Comparison of ENCODE assay signal across 17 cellular contexts in genomic region chr20:61902213-61902869, GRCh38.
DNase-seq lines count a peak whose midpoint lies in the region; ATAC-seq and TF ChIP-seq lines count a peak whose summit lies in the region.
"Had no signal": no experiment of that assay in that cellular context is flagged by ENCODE, and none has a peak within 500 bp of the region (broad histone marks: within the 10 kb centered on the region; RNA-seq: fewer than 3 reads in every experiment).

No MANE protein-coding gene starts in this region.

- H3K4me1 ChIP-seq in BLaER1, result peaks cover 11% of the 10 kb centered on the region

- H3K9me3 Mint-ChIP-seq in endothelial cell (ENCODE audit: unreplicated experiment), result no peaks in the 10 kb centered on the region
- no peaks in the 10 kb centered on the region for H3K9me3 Mint-ChIP-seq in stimulated activated naive CD8-positive, alpha-beta T cell treated with anti-CD3 and anti-CD28 coated beads, Interleukin-15, amount 100 ng/mL, for 72 hours
- H3K9me3 Mint-ChIP-seq: CD8-positive, alpha-beta memory T cell; T-cell had no signal

- H3K27ac Mint-ChIP-seq in endothelial cell (ENCODE audit: unreplicated experiment), result peak overlapping the region; percentile 24
- H3K27ac Mint-ChIP-seq in stimulated activated naive CD8-positive, alpha-beta T cell treated with anti-CD3 and anti-CD28 coated beads, Interleukin-15, amount 100 ng/mL, for 72 hours, result no peak overlapping the region
- H3K27ac Mint-ChIP-seq: B cell, T-cell had no signal

- H3K4me3 ChIP-seq in BLaER1, result no peak overlapping the region

- peaks cover 1% of the 10 kb centered on the region for H3K27me3 Mint-ChIP-seq in endothelial cell (ENCODE audit: unreplicated experiment)
- peaks cover 13% of the 10 kb centered on the region for H3K27me3 Mint-ChIP-seq in stimulated activated naive CD8-positive, alpha-beta T cell treated with anti-CD3 and anti-CD28 coated beads, Interleukin-15, amount 100 ng/mL, for 72 hours

- H3K9me3 ChIP-seq in BLaER1, result no peaks in the 10 kb centered on the region

- ATAC-seq in stimulated activated naive CD8-positive, alpha-beta T cell treated with anti-CD3 and anti-CD28 coated beads, Interleukin-15, amount 100 ng/mL, for 72 hours, result no peak
- ATAC-seq in HG02981 (IDR thresholded peaks at IDR 0.05; ENCODE audit: unreplicated experiment), result no peak
- ATAC-seq in HG03159 (IDR thresholded peaks at IDR 0.05; ENCODE audit: unreplicated experiment), result no peak
- ATAC-seq: T-cell had no signal

- H3K36me3 Mint-ChIP-seq in endothelial cell (ENCODE audit: low read depth, unreplicated experiment), result no peaks in the 10 kb centered on the region
- H3K36me3 Mint-ChIP-seq: CD8-positive, alpha-beta memory T cell; T-cell had no signal

- no peaks in the 10 kb centered on the region for H3K27me3 ChIP-seq in BLaER1

- H3K27ac ChIP-seq in BLaER1, result no peak overlapping the region
- H3K27ac ChIP-seq: RWPE1 had no signal

- peak; percentile 71 for DNase-seq in DMS153 (lab: John Stamatoyannopoulos, UW)
- DNase-seq in NCI-H748 treated with DMSO at 0.1 percent for 48 hours (lab: John Stamatoyannopoulos, UW), result peak; percentile 74
- no peak for DNase-seq in endothelial cell (ENCODE audit: low spot score)
- no peak for DNase-seq in stimulated activated naive CD8-positive, alpha-beta T cell treated with anti-CD3 and anti-CD28 coated beads, Interleukin-15, amount 100 ng/mL, for 72 hours
- no peak for DNase-seq in KBM-7
- DNase-seq: DMS 273 treated with DMSO at 0.1 percent for 48 hours, H7, NCI-H1048, NCI-H1694, NCI-H345, T-cell had no signal

- 0 out of 2 replicates have a peak overlapping the region, but pooled peaks have one; percentile 24 for H3K4me2 ChIP-seq in BLaER1

- H3K4me3 Mint-ChIP-seq in endothelial cell (ENCODE audit: unreplicated experiment), result no peak overlapping the region
- H3K4me3 Mint-ChIP-seq in stimulated activated naive CD8-positive, alpha-beta T cell treated with anti-CD3 and anti-CD28 coated beads, Interleukin-15, amount 100 ng/mL, for 72 hours, result no peak overlapping the region
- H3K4me3 Mint-ChIP-seq: B cell; CD8-positive, alpha-beta memory T cell; T-cell had no signal

- H4K20me1 ChIP-seq in BLaER1, result no peaks in the 10 kb centered on the region

- no peak overlapping the region for H3K9ac ChIP-seq in BLaER1

- no peaks in the 10 kb centered on the region for H3K4me1 Mint-ChIP-seq in endothelial cell (ENCODE audit: unreplicated experiment)
- H3K4me1 Mint-ChIP-seq in stimulated activated naive CD8-positive, alpha-beta T cell treated with anti-CD3 and anti-CD28 coated beads, Interleukin-15, amount 100 ng/mL, for 72 hours, result peaks cover 8% of the 10 kb centered on the region
- H3K4me1 Mint-ChIP-seq: B cell; CD8-positive, alpha-beta memory T cell had no signal

- H3K36me3 ChIP-seq in BLaER1, result no peaks in the 10 kb centered on the region

- no peak for TF ChIP-seq CTCF in endothelial cell (IDR thresholded peaks at IDR 0.05; ENCODE audit: unreplicated experiment)

- in situ Hi-C loops in KBM-7 (cut with MboI; ENCODE audit: low pct_unique_long_range_greater_than_20kb, low sequenced_read_pairs), result no loop called here

Comparison
In these comparisons a context has a peak if more than half of its experiments do, and no peak if none do; other contexts are left out.
1. DNase-seq: peak in DMS153 (single experiment) and NCI-H748 treated with DMSO at 0.1 percent for 48 hours (single experiment); none in endothelial cell (single experiment), stimulated activated naive CD8-positive, alpha-beta T cell treated with anti-CD3 and anti-CD28 coated beads, Interleukin-15, amount 100 ng/mL, for 72 hours (0 of 2) and KBM-7 (single experiment).